8 cellular contexts compared by ENCODE assay signal in genomic region chr17:36690190-36690589, GRCh38.
"Had no signal": no experiment of that assay in that cellular context is flagged by ENCODE, and none has a peak within 500 bp of the region (broad histone marks: within the 10 kb centered on the region; RNA-seq: fewer than 3 reads in every experiment).

No MANE protein-coding gene starts in this region.

- ATAC-seq: HCT116, K562 had no signal

- H3K36me3 ChIP-seq: HAP-1 had no signal

- H3K4me1 ChIP-seq: HAP-1 had no signal

- H3K4me3 ChIP-seq: GM23248, HAP-1, K562 had no signal

- H3K27ac ChIP-seq: GM23248 had no signal

- H3K9ac ChIP-seq: GM23248 had no signal

- DNase-seq: GM23248, GOT3, H7, HFFc6, IMR-90 had no signal

- H3K9me3 ChIP-seq: HAP-1 had no signal
